In genomic region chr7:78020874-78021249, GRCh38 we compare ENCODE assay signal across 9 cellular contexts.
A peak's percentile ranks its signal among the peaks of the same experiment; 100 is the strongest.
DNase-seq lines count a peak whose midpoint lies in the region; ATAC-seq and TF ChIP-seq lines count a peak whose summit lies in the region.
"Had no signal": no experiment of that assay in that cellular context is flagged by ENCODE, and none has a peak within 500 bp of the region (broad histone marks: within the 10 kb centered on the region; RNA-seq: fewer than 3 reads in every experiment).

No MANE protein-coding gene starts in this region.

- DNase-seq in activated T-cell treated with anti-CD3 and anti-CD28 coated beads, Interleukin-2, amount 50 U/mL, for 72 hours: no peak
- DNase-seq in activated T-cell treated with anti-CD3 and anti-CD28 coated beads for 4 hours (no peak), SK-N-SH (no peak), hepatic stellate cell (ENCODE audit: low spot score) (peak; percentile 13), thoracic aorta (ENCODE audit: low spot score) (no peak), smooth muscle cell (lab: John Stamatoyannopoulos, UW; ENCODE audit: unreplicated experiment) (no peak)
- no peak for DNase-seq in stimulated activated CD4-positive, alpha-beta T cell treated with anti-CD3 and anti-CD28 coated beads, Interleukin-12 subunit alpha, Interleukin-12 subunit beta, amount 100 ng/mL, for 4 hours
- no peak for DNase-seq in activated naive CD4-positive, alpha-beta T cell treated with Interleukin-2 at 50 U/mL for 16 hours

- no peaks in the 10 kb centered on the region for H3K9me2 ChIP-seq in SK-N-SH

- H3K4me3 ChIP-seq in SK-N-SH (ENCODE audit: low read depth in 2 of 2, low read length in 1 of 2): peak overlapping the region in 1 of 2 experiments; percentile 0; a peak in 1 of 4 replicates
- no peak overlapping the region for H3K4me3 ChIP-seq in thoracic aorta
- H3K4me3 ChIP-seq in smooth muscle cell: no peak overlapping the region

- H2AFZ ChIP-seq in SK-N-SH (ENCODE audit: low read depth): peak overlapping the region; percentile 95; the same call in 1 of the 2 replicates
- H2AFZ ChIP-seq in smooth muscle cell (ENCODE audit: low read depth): no peak overlapping the region

- no peaks in the 10 kb centered on the region for H3K36me3 Mint-ChIP-seq in activated T-cell treated with anti-CD3 and anti-CD28 coated beads, Interleukin-2, amount 50 U/mL, for 72 hours (ENCODE audit: insufficient read depth in 2 of 2)

- no peaks in the 10 kb centered on the region for H3K27me3 ChIP-seq in SK-N-SH (ENCODE audit: insufficient read depth)
- H3K27me3 ChIP-seq in thoracic aorta (replicated peaks; ENCODE audit: insufficient read depth): no peaks in the 10 kb centered on the region
- H3K27me3 ChIP-seq in smooth muscle cell (ENCODE audit: low read depth): no peaks in the 10 kb centered on the region
- H3K27me3 ChIP-seq: BE2C had no signal

- H3K4me1 ChIP-seq in SK-N-SH (ENCODE audit: control insufficient read depth in 1 of 2, insufficient read depth in 2 of 2, low read depth in 1 of 2, low read length in 1 of 2): peaks cover 8 to 37% of the 10 kb centered on the region in 2 experiments; a peak in 3 of 4 replicates
- peaks cover 8 to 36% of the 10 kb centered on the region in 2 donors for H3K4me1 ChIP-seq in thoracic aorta (ENCODE audit: control insufficient read depth in 1 of 2, low read depth in 2 of 2)
- H3K4me1 ChIP-seq in smooth muscle cell (ENCODE audit: low read depth): peaks cover 13% of the 10 kb centered on the region

- no peak for TF ChIP-seq RAD21 in SK-N-SH (IDR thresholded peaks at IDR 0.05; ENCODE audit: low read length)

- TF ChIP-seq CTCF in SK-N-SH (IDR thresholded peaks at IDR 0.05) (no peak), thoracic aorta (IDR thresholded peaks at IDR 0.05) (no peak), smooth muscle cell (IDR thresholded peaks at IDR 0.05; ENCODE audit: borderline replicate concordance, insufficient read depth, poor library complexity, severe bottlenecking) (no peak)

- peak overlapping the region; percentile 71 to 89 for H3K4me3 Mint-ChIP-seq in activated T-cell treated with anti-CD3 and anti-CD28 coated beads, Interleukin-2, amount 50 U/mL, for 72 hours

- H3F3A ChIP-seq in SK-N-SH (replicated peaks; ENCODE audit: insufficient read depth): peaks cover 13% of the 10 kb centered on the region
- H3F3A ChIP-seq in smooth muscle cell (ENCODE audit: low read depth): no peaks in the 10 kb centered on the region

- H3K9ac ChIP-seq in SK-N-SH (peak overlapping the region; percentile 17; the same call in 1 of the 2 replicates), smooth muscle cell (ENCODE audit: low read depth) (no peak overlapping the region)

- POLR2A ChIA-PET in SK-N-SH (lab: Yijun Ruan, JAX): interaction anchor here (0.7 to 0.9 kb wide), 2 partner anchors 11 to 200 kb away, joined by 3 to 4 read pairs; no protein-coding TSS in a partner anchor

- CTCF ChIA-PET in SK-N-SH (lab: Yijun Ruan, JAX): interaction anchor here (0.6 to 4.8 kb wide), 86 partner anchors 7 to 1999 kb away, joined by 3 to 49 read pairs (median 4); no protein-coding TSS in a partner anchor

- peaks cover 17% of the 10 kb centered on the region for H3K4me1 Mint-ChIP-seq in activated T-cell treated with anti-CD3 and anti-CD28 coated beads, Interleukin-2, amount 50 U/mL, for 72 hours (ENCODE audit: low read depth)

- H3K79me2 ChIP-seq in SK-N-SH (ENCODE audit: insufficient read depth) (no peaks in the 10 kb centered on the region), smooth muscle cell (ENCODE audit: low read depth) (no peaks in the 10 kb centered on the region)

- H3K36me3 ChIP-seq in SK-N-SH (replicated peaks in 1 of 2; ENCODE audit: control insufficient read depth in 1 of 2, insufficient read depth in 2 of 2, low read length in 1 of 2): no peaks in the 10 kb centered on the region
- H3K36me3 ChIP-seq in thoracic aorta: no peaks in the 10 kb centered on the region
- H3K36me3 ChIP-seq in smooth muscle cell (ENCODE audit: low read depth): no peaks in the 10 kb centered on the region
- H3K36me3 ChIP-seq: BE2C had no signal

- TF ChIP-seq EP300 in SK-N-SH (IDR thresholded peaks at IDR 0.05; ENCODE audit: borderline replicate concordance in 1 of 2, low read depth in 1 of 2, low read length in 1 of 2): no peak

- H3K27ac Mint-ChIP-seq in activated T-cell treated with anti-CD3 and anti-CD28 coated beads, Interleukin-2, amount 50 U/mL, for 72 hours: peak overlapping the region; percentile 88

- H3K27ac ChIP-seq in SK-N-SH (ENCODE audit: low read depth in 2 of 2, low read length in 1 of 2): peak overlapping the region; percentile 60 to 71
- H3K27ac ChIP-seq in thoracic aorta: peak overlapping the region; percentile 90 to 98
- H3K27ac ChIP-seq in smooth muscle cell (ENCODE audit: low read depth): no peak overlapping the region

- H3K9me3 Mint-ChIP-seq in activated T-cell treated with anti-CD3 and anti-CD28 coated beads, Interleukin-2, amount 50 U/mL, for 72 hours: no peaks in the 10 kb centered on the region

- no peak for ATAC-seq in activated T-cell treated with anti-CD3 and anti-CD28 coated beads, Interleukin-2, amount 50 U/mL, for 72 hours (replicated peaks in 1 of 2)
- ATAC-seq in thoracic aorta (ENCODE audit: insufficient number of reproducible peaks, low FRiP score, low read depth): no peak

- H4K20me1 ChIP-seq in SK-N-SH (ENCODE audit: insufficient read depth): no peaks in the 10 kb centered on the region
- H4K20me1 ChIP-seq in smooth muscle cell (ENCODE audit: low read depth): no peaks in the 10 kb centered on the region

- H3K4me2 ChIP-seq in SK-N-SH (peak overlapping the region; percentile 15), smooth muscle cell (no peak overlapping the region)

- no peaks in the 10 kb centered on the region for H3K9me3 ChIP-seq in SK-N-SH
- no peaks in the 10 kb centered on the region for H3K9me3 ChIP-seq in thoracic aorta
- H3K9me3 ChIP-seq in smooth muscle cell (replicated peaks; ENCODE audit: low read depth): no peaks in the 10 kb centered on the region
- H3K9me3 ChIP-seq: BE2C had no signal

- peaks cover 35% of the 10 kb centered on the region for H3K27me3 Mint-ChIP-seq in activated T-cell treated with anti-CD3 and anti-CD28 coated beads, Interleukin-2, amount 50 U/mL, for 72 hours (ENCODE audit: low read depth)

TF ChIP-seq in SK-N-SH, 30 proteins besides CTCF, POLR2A, EP300 and RAD21:
- no peak for TF ChIP-seq TCF12 (IDR thresholded peaks at IDR 0.05)
- TF ChIP-seq NRF1 (IDR thresholded peaks at IDR 0.05; ENCODE audit: low read depth, low read length): no peak
- no peak for TF ChIP-seq FOSL2 (IDR thresholded peaks at IDR 0.05; ENCODE audit: borderline replicate concordance, low read depth)
- TF ChIP-seq FOXJ3 (CRISPR knock-in tag; IDR thresholded peaks at IDR 0.05): no peak
- TF ChIP-seq ZBTB33 (IDR thresholded peaks at IDR 0.05; ENCODE audit: borderline replicate concordance, low read depth): no peak
- TF ChIP-seq SMC3 (IDR thresholded peaks at IDR 0.05; ENCODE audit: low read depth, low read length): no peak
- no peak for TF ChIP-seq RXRA (IDR thresholded peaks at IDR 0.05; ENCODE audit: borderline replicate concordance, low read depth)
- no peak for TF ChIP-seq MEF2A (IDR thresholded peaks at IDR 0.05; ENCODE audit: borderline replicate concordance, low read depth)
- TF ChIP-seq, protein P1, sequence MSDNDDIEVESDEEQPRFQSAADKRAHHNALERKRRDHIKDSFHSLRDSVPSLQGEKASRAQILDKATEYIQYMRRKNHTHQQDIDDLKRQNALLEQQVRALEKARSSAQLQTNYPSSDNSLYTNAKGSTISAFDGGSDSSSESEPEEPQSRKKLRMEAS (IDR thresholded peaks at IDR 0.05; ENCODE audit: low read depth): no peak
- TF ChIP-seq FOXM1 (IDR thresholded peaks at IDR 0.05; ENCODE audit: low read depth): no peak
- TF ChIP-seq ELF1 (IDR thresholded peaks at IDR 0.05): no peak
- TF ChIP-seq, protein P2, sequence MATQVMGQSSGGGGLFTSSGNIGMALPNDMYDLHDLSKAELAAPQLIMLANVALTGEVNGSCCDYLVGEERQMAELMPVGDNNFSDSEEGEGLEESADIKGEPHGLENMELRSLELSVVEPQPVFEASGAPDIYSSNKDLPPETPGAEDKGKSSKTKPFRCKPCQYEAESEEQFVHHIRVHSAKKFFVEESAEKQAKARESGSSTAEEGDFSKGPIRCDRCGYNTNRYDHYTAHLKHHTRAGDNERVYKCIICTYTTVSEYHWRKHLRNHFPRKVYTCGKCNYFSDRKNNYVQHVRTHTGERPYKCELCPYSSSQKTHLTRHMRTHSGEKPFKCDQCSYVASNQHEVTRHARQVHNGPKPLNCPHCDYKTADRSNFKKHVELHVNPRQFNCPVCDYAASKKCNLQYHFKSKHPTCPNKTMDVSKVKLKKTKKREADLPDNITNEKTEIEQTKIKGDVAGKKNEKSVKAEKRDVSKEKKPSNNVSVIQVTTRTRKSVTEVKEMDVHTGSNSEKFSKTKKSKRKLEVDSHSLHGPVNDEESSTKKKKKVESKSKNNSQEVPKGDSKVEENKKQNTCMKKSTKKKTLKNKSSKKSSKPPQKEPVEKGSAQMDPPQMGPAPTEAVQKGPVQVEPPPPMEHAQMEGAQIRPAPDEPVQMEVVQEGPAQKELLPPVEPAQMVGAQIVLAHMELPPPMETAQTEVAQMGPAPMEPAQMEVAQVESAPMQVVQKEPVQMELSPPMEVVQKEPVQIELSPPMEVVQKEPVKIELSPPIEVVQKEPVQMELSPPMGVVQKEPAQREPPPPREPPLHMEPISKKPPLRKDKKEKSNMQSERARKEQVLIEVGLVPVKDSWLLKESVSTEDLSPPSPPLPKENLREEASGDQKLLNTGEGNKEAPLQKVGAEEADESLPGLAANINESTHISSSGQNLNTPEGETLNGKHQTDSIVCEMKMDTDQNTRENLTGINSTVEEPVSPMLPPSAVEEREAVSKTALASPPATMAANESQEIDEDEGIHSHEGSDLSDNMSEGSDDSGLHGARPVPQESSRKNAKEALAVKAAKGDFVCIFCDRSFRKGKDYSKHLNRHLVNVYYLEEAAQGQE (IDR thresholded peaks at IDR 0.05; ENCODE audit: low read depth, low read length): no peak
- TF ChIP-seq RCOR1 (IDR thresholded peaks at IDR 0.05; ENCODE audit: low read length): no peak
TF ChIP-seq in SK-N-SH: peak in this region for 0.
